ENCODE assay signal across 9 cellular contexts in the genomic region with DNA sequence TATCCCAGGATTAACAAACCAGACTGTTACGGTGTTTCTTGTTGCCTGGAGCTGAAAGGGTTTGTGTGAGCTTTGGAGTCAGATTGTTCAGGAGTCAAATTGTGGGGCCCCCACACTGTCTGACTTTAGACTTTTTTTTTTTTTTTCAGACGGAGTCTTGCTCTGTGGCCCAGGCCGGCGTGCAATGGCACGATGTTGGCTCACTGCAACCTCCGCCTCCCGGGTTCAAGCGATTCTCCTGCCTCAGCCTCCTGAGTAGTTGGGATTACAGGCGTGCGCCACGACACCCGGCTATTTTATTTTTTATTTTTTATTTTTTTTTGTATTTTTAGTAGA. TPM values are rescaled to one million over a fixed set of nuclear protein-coding genes. Genes with fewer than 3 reads are reported as not detected.
DNase-seq lines count a peak whose midpoint lies in the region; ATAC-seq and TF ChIP-seq lines count a peak whose summit lies in the region.
"Had no signal": no experiment of that assay in that cellular context is flagged by ENCODE, and none has a peak within 500 bp of the region (broad histone marks: within the 10 kb centered on the region; RNA-seq: fewer than 3 reads in every experiment).

No MANE protein-coding gene starts in this region.

- no peak for TF ChIP-seq RAD21 in liver (IDR thresholded peaks at IDR 0.05)

- H3K27ac ChIP-seq in liver (ENCODE audit: low read depth in 1 of 2, low read length in 2 of 2) (no peak overlapping the region), testis (peak overlapping the region in 1 of 2 donors; percentile 47)

- H3K27me3 Mint-ChIP-seq in activated CD4-positive, alpha-beta T cell treated with anti-CD3 and anti-CD28 coated beads, Interleukin-2, amount 10 ng/mL, durations not matched to agents 7 days and 5 days = no peaks in the 10 kb centered on the region
- no peaks in the 10 kb centered on the region for H3K27me3 Mint-ChIP-seq in activated naive CD8-positive, alpha-beta T cell treated with anti-CD3 and anti-CD28 coated beads, Interleukin-2, amount 50 U/mL, for 24 hours

- H3K36me3 Mint-ChIP-seq in activated CD4-positive, alpha-beta T cell treated with anti-CD3 and anti-CD28 coated beads, Interleukin-2, amount 10 ng/mL, durations not matched to agents 7 days and 5 days (ENCODE audit: low read depth) = peaks cover 17% of the 10 kb centered on the region
- peaks cover 21% of the 10 kb centered on the region for H3K36me3 Mint-ChIP-seq in activated naive CD8-positive, alpha-beta T cell treated with anti-CD3 and anti-CD28 coated beads, Interleukin-2, amount 50 U/mL, for 24 hours (ENCODE audit: low read depth)

- peak overlapping the region; percentile 82 for H3K9ac ChIP-seq in liver (ENCODE audit: low read depth in 1 of 2, low read length in 2 of 2)

- H3K36me3 ChIP-seq in liver (ENCODE audit: control insufficient read depth in 4 of 4, insufficient read depth in 3 of 4, low read depth in 1 of 4, low read length in 3 of 4) (peaks cover 8 to 24% (median 18%) of the 10 kb centered on the region in 4 donors), testis (ENCODE audit: low read depth, missing control alignments) (no peaks in the 10 kb centered on the region)

- no peak for ATAC-seq in activated naive CD8-positive, alpha-beta T cell treated with anti-CD3 and anti-CD28 coated beads, Interleukin-2, amount 50 U/mL, for 24 hours
- no peak for ATAC-seq in GM21717 (IDR thresholded peaks at IDR 0.05; ENCODE audit: unreplicated experiment)
- no peak for ATAC-seq in HG03457 (IDR thresholded peaks at IDR 0.05; ENCODE audit: unreplicated experiment)

- H3K9me3 Mint-ChIP-seq in activated CD4-positive, alpha-beta T cell treated with anti-CD3 and anti-CD28 coated beads, Interleukin-2, amount 10 ng/mL, durations not matched to agents 7 days and 5 days = peaks cover 3% of the 10 kb centered on the region
- H3K9me3 Mint-ChIP-seq in activated naive CD8-positive, alpha-beta T cell treated with anti-CD3 and anti-CD28 coated beads, Interleukin-2, amount 50 U/mL, for 24 hours = no peaks in the 10 kb centered on the region

- TF ChIP-seq POLR2A in testis (IDR thresholded peaks at IDR 0.05) = no peak

- 83% methylated on average over 12 of the region's 12 CpGs for WGBS in liver
- 30 to 51% methylated on average over 12 of the region's 12 CpGs for WGBS in testis, 2 donors

- CTCF ChIA-PET in activated CD4-positive, alpha-beta T cell treated with anti-CD3 and anti-CD28 coated beads, Interleukin-2, amount 10 ng/mL, durations not matched to agents 7 days and 5 days (lab: Charles Lee) = interaction anchor here (0.6 to 2.5 kb wide), 19 partner anchors 9 to 1145 kb away, joined by 3 to 14 read pairs (median 4); partner anchors contain the start of genes AVIL, EEF1AKMT3 and METTL1

- H3K27ac Mint-ChIP-seq in activated CD4-positive, alpha-beta T cell treated with anti-CD3 and anti-CD28 coated beads, Interleukin-2, amount 10 ng/mL, durations not matched to agents 7 days and 5 days = peak overlapping the region; percentile 96
- H3K27ac Mint-ChIP-seq in activated naive CD8-positive, alpha-beta T cell treated with anti-CD3 and anti-CD28 coated beads, Interleukin-2, amount 50 U/mL, for 24 hours = peak overlapping the region; percentile 98

- no peaks in the 10 kb centered on the region for H3K27me3 ChIP-seq in liver (ENCODE audit: control insufficient read depth in 4 of 4, insufficient read depth in 4 of 4, low read length in 3 of 4)
- no peaks in the 10 kb centered on the region for H3K27me3 ChIP-seq in testis

- POLR2A ChIA-PET in activated CD4-positive, alpha-beta T cell treated with anti-CD3 and anti-CD28 coated beads, Interleukin-2, amount 10 ng/mL, durations not matched to agents 7 days and 5 days (lab: Charles Lee) = no interaction called here

- intact Hi-C loops in testis (cut with DNase I; ENCODE audit: low total_unique reads) = no loop called here

- no peak for DNase-seq in activated CD4-positive, alpha-beta T cell treated with anti-CD3 and anti-CD28 coated beads, Interleukin-2, amount 10 ng/mL, durations not matched to agents 7 days and 5 days
- DNase-seq in activated CD4-positive, alpha-beta T cell treated with anti-CD3 and anti-CD28 coated beads, Interleukin-2, amount 50 U/mL, for 4 hours = no peak
- no peak for DNase-seq in activated naive CD8-positive, alpha-beta T cell treated with anti-CD3 and anti-CD28 coated beads, Interleukin-2, amount 50 U/mL, for 24 hours
- DNase-seq in testis = no peak
- DNase-seq in LoVo (ENCODE audit: low spot score) = no peak
- DNase-seq: activated CD4-positive, alpha-beta T cell treated with anti-CD3 and anti-CD28 coated beads for 4 hours had no signal

- H3K4me1 Mint-ChIP-seq in activated CD4-positive, alpha-beta T cell treated with anti-CD3 and anti-CD28 coated beads, Interleukin-2, amount 10 ng/mL, durations not matched to agents 7 days and 5 days = peaks cover 42% of the 10 kb centered on the region
- H3K4me1 Mint-ChIP-seq in activated naive CD8-positive, alpha-beta T cell treated with anti-CD3 and anti-CD28 coated beads, Interleukin-2, amount 50 U/mL, for 24 hours = peaks cover 33% of the 10 kb centered on the region

- TF ChIP-seq CTCF in liver (IDR thresholded peaks at IDR 0.05; ENCODE audit: low read depth, low read length, missing input control) (no peak), testis (IDR thresholded peaks at IDR 0.05) (no peak)

- H3K9me3 ChIP-seq in liver (ENCODE audit: control insufficient read depth in 4 of 4, low read length in 3 of 4) (no peaks in the 10 kb centered on the region), testis (no peaks in the 10 kb centered on the region)

- H3K4me3 ChIP-seq in liver (ENCODE audit: low read depth in 1 of 3, low read length in 3 of 3) (peak overlapping the region; percentile 74 to 99 (median 98)), testis (peak overlapping the region; percentile 87 to 97)

- peak overlapping the region; percentile 99 for H3K4me3 Mint-ChIP-seq in activated CD4-positive, alpha-beta T cell treated with anti-CD3 and anti-CD28 coated beads, Interleukin-2, amount 10 ng/mL, durations not matched to agents 7 days and 5 days
- H3K4me3 Mint-ChIP-seq in activated naive CD8-positive, alpha-beta T cell treated with anti-CD3 and anti-CD28 coated beads, Interleukin-2, amount 50 U/mL, for 24 hours = peak overlapping the region; percentile 97

- peaks cover 0 to 19% (median 15%) of the 10 kb centered on the region in 4 donors for H3K4me1 ChIP-seq in liver (ENCODE audit: control insufficient read depth in 4 of 4, insufficient read depth in 4 of 4, low read length in 3 of 4)
- H3K4me1 ChIP-seq in testis = peaks cover 10% of the 10 kb centered on the region

TF ChIP-seq in liver, 16 proteins besides CTCF, POLR2A, EP300 and RAD21 (continues in another document):
- TF ChIP-seq HNF4G (IDR thresholded peaks at IDR 0.05) = no peak
- no peak for TF ChIP-seq NR2F2 (IDR thresholded peaks at IDR 0.05)
- TF ChIP-seq RXRA (IDR thresholded peaks at IDR 0.05) = no peak
- no peak for TF ChIP-seq GABPA (IDR thresholded peaks at IDR 0.05 in 1 of 2, conservative IDR thresholded peaks at IDR 0.05 in 1 of 2)
- TF ChIP-seq FOXA1 (IDR thresholded peaks at IDR 0.05) = no peak
- TF ChIP-seq TAF1 (conservative IDR thresholded peaks at IDR 0.05) = no peak
- no peak for TF ChIP-seq ATF3 (IDR thresholded peaks at IDR 0.05)

RNA-seq across cellular contexts. Expression of gene TSFM, which starts 0.8 kb away (rescaled TPM):
- 10 to 100 TPM; 23.6 to 29.7 TPM for total RNA-seq in activated CD4-positive, alpha-beta T cell treated with anti-CD3 and anti-CD28 coated beads, Interleukin-2, amount 10 ng/mL, durations not matched to agents 7 days and 5 days
- total RNA-seq in liver (10 to 100 TPM; 14.6 to 18.1 TPM), testis (10 to 100 TPM; 26.9 to 30.0 TPM)
- polyA plus RNA-seq in liver (10 to 100 TPM; 58.2 to 60.5 TPM), testis (ENCODE audit: insufficient read depth, low read depth, low replicate concordance) (51.2 TPM)

RNA-seq across cellular contexts. Expression of gene EEF1AKMT3, which starts 11.0 kb away (rescaled TPM):
- total RNA-seq in activated CD4-positive, alpha-beta T cell treated with anti-CD3 and anti-CD28 coated beads, Interleukin-2, amount 10 ng/mL, durations not matched to agents 7 days and 5 days = 1 to 10 TPM; 2.8 to 3.0 TPM
- total RNA-seq in liver = 1 to 10 TPM; 2.2 to 6.4 TPM
- 1 to 10 TPM; 1.5 to 2.0 TPM for polyA plus RNA-seq in liver
- 1 to 10 TPM; 8.4 to 8.7 TPM for total RNA-seq in testis
- 5.5 TPM for polyA plus RNA-seq in testis (ENCODE audit: insufficient read depth, low read depth, low replicate concordance)

RNA-seq across cellular contexts. Expression of gene METTL1, which starts 11.5 kb away (rescaled TPM):
- total RNA-seq in activated CD4-positive, alpha-beta T cell treated with anti-CD3 and anti-CD28 coated beads, Interleukin-2, amount 10 ng/mL, durations not matched to agents 7 days and 5 days = 10 to 100 TPM; 13.4 to 17.2 TPM
- total RNA-seq in liver (1 to 10 TPM; 2.8 to 3.8 TPM), testis (10 to 100 TPM; 16.7 to 22.8 TPM)
- polyA plus RNA-seq in liver (10 to 100 TPM; 10.3 to 11.2 TPM), testis (ENCODE audit: insufficient read depth, low read depth, low replicate concordance) (28.8 TPM)

RNA-seq across cellular contexts. Expression of gene CYP27B1, which starts 16.6 kb away (rescaled TPM):
- total RNA-seq in activated CD4-positive, alpha-beta T cell treated with anti-CD3 and anti-CD28 coated beads, Interleukin-2, amount 10 ng/mL, durations not matched to agents 7 days and 5 days = 1 to 10 TPM; 1.9 to 2.3 TPM
- total RNA-seq in liver = 1 to 10 TPM in 1 of 2 donors, under 1 TPM in 1; 0.05 to 1.6 TPM
- under 1 TPM; 0.06 to 0.28 TPM for polyA plus RNA-seq in liver
- 10 to 100 TPM in 1 of 2 donors, 1 to 10 TPM in 1; 3.9 to 30.2 TPM for total RNA-seq in testis
- 2.2 TPM for polyA plus RNA-seq in testis (ENCODE audit: insufficient read depth, low read depth, low replicate concordance)

RNA-seq across cellular contexts. Expression of gene MARCHF9, which starts 28.5 kb away (rescaled TPM):
- 10 to 100 TPM; 23.7 to 27.2 TPM for total RNA-seq in activated CD4-positive, alpha-beta T cell treated with anti-CD3 and anti-CD28 coated beads, Interleukin-2, amount 10 ng/mL, durations not matched to agents 7 days and 5 days
- total RNA-seq in liver (1 to 10 TPM; 1.9 to 2.4 TPM), testis (10 to 100 TPM in 1 of 2 donors, 1 to 10 TPM in 1; 9.2 to 15.1 TPM)
- polyA plus RNA-seq in liver (1 to 10 TPM; 1.1 to 3.0 TPM), testis (ENCODE audit: insufficient read depth, low read depth, low replicate concordance) (8.4 TPM)
